8 cellular contexts compared by ENCODE assay signal in the genomic region with DNA sequence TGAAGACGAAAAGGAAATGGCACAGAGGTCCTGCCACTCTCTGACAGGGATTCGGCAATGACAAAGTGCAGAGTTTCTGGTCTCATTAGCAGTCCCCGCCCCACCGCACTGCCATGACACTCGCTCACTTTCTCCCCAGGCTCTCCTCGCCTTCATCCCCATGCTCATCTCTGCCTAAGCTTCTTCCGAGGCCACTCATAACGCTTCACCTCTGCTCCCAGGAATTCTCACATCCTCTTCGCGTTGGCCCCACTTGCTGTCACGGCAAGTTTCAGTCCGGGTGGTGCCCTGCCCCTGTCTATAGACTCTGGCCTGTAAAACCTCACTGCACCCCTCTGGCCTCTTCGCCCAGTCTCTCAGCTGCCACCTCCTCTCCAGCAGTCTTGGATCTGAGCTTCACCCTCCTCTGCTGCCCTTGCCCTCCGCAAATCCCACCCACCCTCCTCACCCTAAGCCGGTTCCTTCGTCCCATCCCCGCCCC. TPM values are rescaled to one million over a fixed set of nuclear protein-coding genes. Genes with fewer than 3 reads are reported as not detected.
DNase-seq lines count a peak whose midpoint lies in the region; ATAC-seq and TF ChIP-seq lines count a peak whose summit lies in the region.

No MANE protein-coding gene starts in this region.

- ATAC-seq in Right ventricle myocardium superior (ENCODE audit: poor library complexity), result peak; percentile 28

- peak overlapping the region; percentile 1; the same call in 1 of the 2 replicates for H2AFZ ChIP-seq in OCI-LY7 (ENCODE audit: low read length)

- H3K4me2 ChIP-seq in OCI-LY7 (ENCODE audit: low read length), result peak overlapping the region; percentile 80

- no peaks in the 10 kb centered on the region for H3K9me3 ChIP-seq in OCI-LY7 (ENCODE audit: low read length)

- no peaks in the 10 kb centered on the region for H4K20me1 ChIP-seq in OCI-LY7 (ENCODE audit: insufficient read depth, low read length)

- H3K4me1 ChIP-seq in OCI-LY7 (ENCODE audit: insufficient read depth, low read length, poor library complexity, severe bottlenecking), result peaks cover 47% of the 10 kb centered on the region

- TF ChIP-seq CTCF in OCI-LY7 (conservative IDR thresholded peaks at IDR 0.05; ENCODE audit: low read length), result no peak
- no peak for TF ChIP-seq CTCF in progenitor cell of endocrine pancreas (IDR thresholded peaks at IDR 0.05; ENCODE audit: unreplicated experiment)

- H3K4me3 ChIP-seq in OCI-LY7 (ENCODE audit: low read depth, low read length, poor library complexity, severe bottlenecking), result peak overlapping the region; percentile 83

- no peaks in the 10 kb centered on the region for H3K9me3 Mint-ChIP-seq in progenitor cell of endocrine pancreas (ENCODE audit: low read depth)

- peaks cover 57% of the 10 kb centered on the region for H3K79me2 ChIP-seq in OCI-LY7 (ENCODE audit: insufficient read depth, low read depth, low read length)

- H3K4me1 Mint-ChIP-seq in progenitor cell of endocrine pancreas (ENCODE audit: low read depth), result peaks cover 11% of the 10 kb centered on the region

- POLR2A ChIA-PET in OCI-LY7 (lab: Charles Lee), result interaction anchor here (0.8 to 5.5 kb wide), 12 partner anchors 10 to 61 kb away, joined by 3 to 41 read pairs (median 5); no protein-coding TSS in a partner anchor

- H3K9me2 ChIP-seq in OCI-LY7 (ENCODE audit: insufficient read depth, low read length), result no peaks in the 10 kb centered on the region

- no peaks in the 10 kb centered on the region for H3K36me3 Mint-ChIP-seq in progenitor cell of endocrine pancreas (ENCODE audit: insufficient read depth)

- no TSS peak for BruUV-seq in OCI-LY7 (replicated peaks; lab: Mats Ljungman, UMichigan)

- intact Hi-C loops in OCI-LY7 (cut with micrococcal nuclease; ENCODE audit: unreplicated experiment) (loop anchor here (2.0 kb wide), 1 partner anchor 55 kb away; a partner anchor contains a TSS), Right ventricle myocardium superior (cut with DNase I) (no loop called here)

- H3K4me3 Mint-ChIP-seq in progenitor cell of endocrine pancreas (ENCODE audit: low read depth), result peak overlapping the region; percentile 87

- peak overlapping the region; percentile 94 for H3K27ac ChIP-seq in OCI-LY7 (ENCODE audit: low read depth, low read length, poor library complexity, severe bottlenecking)

- H3K36me3 ChIP-seq in OCI-LY7 (ENCODE audit: insufficient read depth, low read length), result peaks cover 23% of the 10 kb centered on the region

- CTCF ChIA-PET in OCI-LY7 (lab: Charles Lee; ENCODE audit: unreplicated experiment), result interaction anchor here (1.0 kb wide), 1 partner anchor 15 kb away, joined by 3 read pairs; no protein-coding TSS in a partner anchor

- DNase-seq in NCI-H2227 (lab: John Stamatoyannopoulos, UW; ENCODE audit: unreplicated experiment) (peak; percentile 13), NCI-H2227 treated with DMSO at 0.1 percent for 48 hours (lab: John Stamatoyannopoulos, UW) (no peak), OCI-LY7 (ENCODE audit: low spot score) (peak; percentile 61), Right ventricle myocardium superior (no peak), progenitor cell of endocrine pancreas (ENCODE audit: low spot score, unreplicated experiment) (no peak), COLO829 (ENCODE audit: low spot score) (no peak), NCI-H1694 (lab: John Stamatoyannopoulos, UW) (no peak)
- peak in 3 of 4 experiments; percentile 5 to 22 (median 8) for DNase-seq in activated naive CD4-positive, alpha-beta T cell (lab: John Stamatoyannopoulos, UW)

- H3K27ac Mint-ChIP-seq in progenitor cell of endocrine pancreas, result peak overlapping the region; percentile 93

- no peaks in the 10 kb centered on the region for H3K27me3 Mint-ChIP-seq in progenitor cell of endocrine pancreas

RNA-seq across cellular contexts. Expression of a gene that starts 0.7 kb away (rescaled TPM):
- total RNA-seq in OCI-LY7 (2014; rRNA removed; shearing (Covaris generic)), result 37.1 and 45.1 TPM in 2 replicates
- 48.4 and 56.7 TPM in 2 replicates for total RNA-seq in OCI-LY7 (2022)
- 15.1 TPM for total RNA-seq in Right ventricle myocardium superior
- 29.0 and 30.4 TPM in 2 replicates for total RNA-seq in progenitor cell of endocrine pancreas

RNA-seq across cellular contexts. Expression of a gene that starts 13.6 kb away (rescaled TPM):
- 47.6 and 63.8 TPM in 2 replicates for total RNA-seq in OCI-LY7 (2014; rRNA removed; shearing (Covaris generic))
- total RNA-seq in OCI-LY7 (2022) (49.2 and 57.8 TPM in 2 replicates), Right ventricle myocardium superior (66.9 TPM), progenitor cell of endocrine pancreas (42.3 and 50.8 TPM in 2 replicates)

RNA-seq across cellular contexts. Expression of a gene that starts 55.0 kb away (rescaled TPM):
- 39.0 and 44.2 TPM in 2 replicates for total RNA-seq in OCI-LY7 (2014; rRNA removed; shearing (Covaris generic))
- 52.6 and 53.0 TPM in 2 replicates for total RNA-seq in OCI-LY7 (2022)
- total RNA-seq in Right ventricle myocardium superior, result 18.0 TPM
- total RNA-seq in progenitor cell of endocrine pancreas, result 73.3 and 84.3 TPM in 2 replicates

Comparison
In these comparisons a context has a peak if more than half of its experiments do, and no peak if none do; other contexts are left out.
1. DNase-seq: peak in NCI-H2227 (single experiment), OCI-LY7 (single experiment) and activated naive CD4-positive, alpha-beta T cell (3 of 4); none in NCI-H2227 treated with DMSO at 0.1 percent for 48 hours (single experiment), Right ventricle myocardium superior (single experiment), progenitor cell of endocrine pancreas (single experiment), COLO829 (single experiment) and NCI-H1694 (single experiment).